Comparison of ENCODE assay signal across 1 cellular context in the genomic region with DNA sequence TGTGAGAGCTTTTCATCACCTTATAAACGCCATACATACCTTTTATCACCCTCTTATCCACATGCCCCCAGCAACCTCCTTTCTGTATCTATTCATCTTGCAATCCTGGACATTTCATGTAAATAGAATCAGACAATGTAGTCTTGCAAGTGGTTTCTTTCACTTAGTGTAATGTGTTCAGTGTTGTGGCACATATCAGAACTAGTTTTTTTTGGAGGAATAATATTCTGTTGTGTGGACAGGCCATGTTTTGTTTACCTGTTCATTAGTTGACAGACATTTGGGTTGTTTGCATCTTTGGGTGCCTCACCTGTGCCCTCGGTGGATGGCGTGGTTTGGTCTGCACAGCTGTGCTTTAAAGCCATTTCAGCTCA.
TF ChIP-seq lines count a peak whose summit lies in the region.

No MANE protein-coding gene starts in this region.

TF ChIP-seq in HepG2, 621 proteins besides CTCF, POLR2A, EP300 and RAD21:
- TF ChIP-seq HNRNPK (IDR thresholded peaks at IDR 0.05; ENCODE audit: low read depth, low read length, poor library complexity, severe bottlenecking) (no peak), MBD4 (IDR thresholded peaks at IDR 0.05; ENCODE audit: borderline replicate concordance, low read length) (no peak), ZNF615 (CRISPR knock-in tag; IDR thresholded peaks at IDR 0.05; ENCODE audit: borderline replicate concordance) (no peak), ZNF263 (CRISPR knock-in tag; IDR thresholded peaks at IDR 0.05) (no peak), MLLT10 (CRISPR knock-in tag; IDR thresholded peaks at IDR 0.05) (no peak), ATF7 (IDR thresholded peaks at IDR 0.05) (no peak), ATF7 (CRISPR knock-in tag; IDR thresholded peaks at IDR 0.05) (no peak), ZNF282 (IDR thresholded peaks at IDR 0.05; ENCODE audit: partially characterized antibody) (no peak), CBX2 (IDR thresholded peaks at IDR 0.05; ENCODE audit: low read depth, low read length) (no peak), CBX2 (CRISPR knock-in tag; IDR thresholded peaks at IDR 0.05; ENCODE audit: low read depth) (no peak), ZNF383 (CRISPR knock-in tag; IDR thresholded peaks at IDR 0.05; ENCODE audit: borderline replicate concordance) (no peak), RBM22 (optimal IDR thresholded peaks at IDR 0.05; ENCODE audit: low read length) (peak; percentile 79), MATR3 (CRISPR knock-in tag; IDR thresholded peaks at IDR 0.05) (no peak), ZZZ3 (CRISPR knock-in tag; IDR thresholded peaks at IDR 0.05; ENCODE audit: borderline replicate concordance) (0 out of 2 replicates have a peak, but pooled peaks have one; percentile 32), FOXK2 (IDR thresholded peaks at IDR 0.05) (no peak), FIP1L1 (IDR thresholded peaks at IDR 0.05; ENCODE audit: borderline replicate concordance, insufficient read depth, low read depth, low read length) (no peak), SMYD3 (CRISPR knock-in tag; IDR thresholded peaks at IDR 0.05) (0 out of 2 replicates have a peak, but pooled peaks have one; percentile 1), ZMYM3 (CRISPR knock-in tag; IDR thresholded peaks at IDR 0.05) (no peak), NFIC (IDR thresholded peaks at IDR 0.05; ENCODE audit: low read length) (no peak), FOXA1 (IDR thresholded peaks at IDR 0.05) (no peak), FOXA1 (CRISPR knock-in tag; IDR thresholded peaks at IDR 0.05) (no peak), ZNF776 (CRISPR knock-in tag; IDR thresholded peaks at IDR 0.05) (no peak), ZNF354B (CRISPR knock-in tag; IDR thresholded peaks at IDR 0.05) (no peak), PAF1 (CRISPR knock-in tag; IDR thresholded peaks at IDR 0.05) (peak; percentile 24; the same call in 1 of the 2 replicates), POLR2G (IDR thresholded peaks at IDR 0.05; ENCODE audit: low read depth, low read length) (peak; percentile 18; the same call in 1 of the 2 replicates), TMF1 (CRISPR knock-in tag; IDR thresholded peaks at IDR 0.05; ENCODE audit: low read depth) (no peak), NR2F1 (CRISPR knock-in tag; IDR thresholded peaks at IDR 0.05) (no peak), CREM (IDR thresholded peaks at IDR 0.05) (no peak), CREM (CRISPR knock-in tag; IDR thresholded peaks at IDR 0.05) (no peak), DPF2 (CRISPR knock-in tag; IDR thresholded peaks at IDR 0.05; ENCODE audit: borderline replicate concordance, low read depth) (no peak), ZNF232 (CRISPR knock-in tag; IDR thresholded peaks at IDR 0.05; ENCODE audit: borderline replicate concordance) (no peak), ZNF296 (CRISPR knock-in tag; conservative IDR thresholded peaks at IDR 0.05) (no peak)
- TF ChIP-seq, protein P1, sequence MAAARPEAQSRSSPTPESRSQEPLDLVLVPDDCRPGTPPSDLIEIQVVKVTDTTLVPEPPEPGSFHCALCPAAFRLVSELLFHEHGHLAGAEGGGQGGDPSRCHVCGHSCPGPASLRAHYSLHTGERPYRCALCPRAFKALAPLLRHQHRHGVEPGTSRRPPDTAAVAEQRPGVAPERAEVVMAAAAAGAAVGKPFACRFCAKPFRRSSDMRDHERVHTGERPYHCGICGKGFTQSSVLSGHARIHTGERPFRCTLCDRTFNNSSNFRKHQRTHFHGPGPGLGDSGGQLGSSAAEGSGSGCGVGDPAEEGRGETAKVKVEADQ (CRISPR knock-in tag; IDR thresholded peaks at IDR 0.05; ENCODE audit: borderline replicate concordance) = no peak
- TF ChIP-seq, protein P2, sequence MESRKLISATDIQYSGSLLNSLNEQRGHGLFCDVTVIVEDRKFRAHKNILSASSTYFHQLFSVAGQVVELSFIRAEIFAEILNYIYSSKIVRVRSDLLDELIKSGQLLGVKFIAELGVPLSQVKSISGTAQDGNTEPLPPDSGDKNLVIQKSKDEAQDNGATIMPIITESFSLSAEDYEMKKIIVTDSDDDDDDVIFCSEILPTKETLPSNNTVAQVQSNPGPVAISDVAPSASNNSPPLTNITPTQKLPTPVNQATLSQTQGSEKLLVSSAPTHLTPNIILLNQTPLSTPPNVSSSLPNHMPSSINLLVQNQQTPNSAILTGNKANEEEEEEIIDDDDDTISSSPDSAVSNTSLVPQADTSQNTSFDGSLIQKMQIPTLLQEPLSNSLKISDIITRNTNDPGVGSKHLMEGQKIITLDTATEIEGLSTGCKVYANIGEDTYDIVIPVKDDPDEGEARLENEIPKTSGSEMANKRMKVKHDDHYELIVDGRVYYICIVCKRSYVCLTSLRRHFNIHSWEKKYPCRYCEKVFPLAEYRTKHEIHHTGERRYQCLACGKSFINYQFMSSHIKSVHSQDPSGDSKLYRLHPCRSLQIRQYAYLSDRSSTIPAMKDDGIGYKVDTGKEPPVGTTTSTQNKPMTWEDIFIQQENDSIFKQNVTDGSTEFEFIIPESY (CRISPR knock-in tag; IDR thresholded peaks at IDR 0.05) = no peak
- TF ChIP-seq, protein P3, sequence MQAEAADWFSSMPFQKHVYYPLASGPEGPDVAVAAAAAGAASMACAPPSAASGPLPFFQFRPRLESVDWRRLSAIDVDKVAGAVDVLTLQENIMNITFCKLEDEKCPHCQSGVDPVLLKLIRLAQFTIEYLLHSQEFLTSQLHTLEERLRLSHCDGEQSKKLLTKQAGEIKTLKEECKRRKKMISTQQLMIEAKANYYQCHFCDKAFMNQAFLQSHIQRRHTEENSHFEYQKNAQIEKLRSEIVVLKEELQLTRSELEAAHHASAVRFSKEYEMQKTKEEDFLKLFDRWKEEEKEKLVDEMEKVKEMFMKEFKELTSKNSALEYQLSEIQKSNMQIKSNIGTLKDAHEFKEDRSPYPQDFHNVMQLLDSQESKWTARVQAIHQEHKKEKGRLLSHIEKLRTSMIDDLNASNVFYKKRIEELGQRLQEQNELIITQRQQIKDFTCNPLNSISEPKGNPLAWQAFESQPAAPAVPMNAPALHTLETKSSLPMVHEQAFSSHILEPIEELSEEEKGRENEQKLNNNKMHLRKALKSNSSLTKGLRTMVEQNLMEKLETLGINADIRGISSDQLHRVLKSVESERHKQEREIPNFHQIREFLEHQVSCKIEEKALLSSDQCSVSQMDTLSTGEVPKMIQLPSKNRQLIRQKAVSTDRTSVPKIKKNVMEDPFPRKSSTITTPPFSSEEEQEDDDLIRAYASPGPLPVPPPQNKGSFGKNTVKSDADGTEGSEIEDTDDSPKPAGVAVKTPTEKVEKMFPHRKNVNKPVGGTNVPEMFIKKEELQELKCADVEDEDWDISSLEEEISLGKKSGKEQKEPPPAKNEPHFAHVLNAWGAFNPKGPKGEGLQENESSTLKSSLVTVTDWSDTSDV (CRISPR knock-in tag; IDR thresholded peaks at IDR 0.05) = no peak
- TF ChIP-seq, protein P4, sequence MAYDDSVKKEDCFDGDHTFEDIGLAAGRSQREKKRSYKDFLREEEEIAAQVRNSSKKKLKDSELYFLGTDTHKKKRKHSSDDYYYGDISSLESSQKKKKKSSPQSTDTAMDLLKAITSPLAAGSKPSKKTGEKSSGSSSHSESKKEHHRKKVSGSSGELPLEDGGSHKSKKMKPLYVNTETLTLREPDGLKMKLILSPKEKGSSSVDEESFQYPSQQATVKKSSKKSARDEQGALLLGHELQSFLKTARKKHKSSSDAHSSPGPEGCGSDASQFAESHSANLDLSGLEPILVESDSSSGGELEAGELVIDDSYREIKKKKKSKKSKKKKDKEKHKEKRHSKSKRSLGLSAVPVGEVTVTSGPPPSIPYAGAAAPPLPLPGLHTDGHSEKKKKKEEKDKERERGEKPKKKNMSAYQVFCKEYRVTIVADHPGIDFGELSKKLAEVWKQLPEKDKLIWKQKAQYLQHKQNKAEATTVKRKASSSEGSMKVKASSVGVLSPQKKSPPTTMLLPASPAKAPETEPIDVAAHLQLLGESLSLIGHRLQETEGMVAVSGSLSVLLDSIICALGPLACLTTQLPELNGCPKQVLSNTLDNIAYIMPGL (CRISPR knock-in tag; IDR thresholded peaks at IDR 0.05; ENCODE audit: borderline replicate concordance in 1 of 2, low read depth in 1 of 2) = no peak
TF ChIP-seq in HepG2: peak in this region for 5.
